Comparison of ENCODE assay signal across 8 cellular contexts in the genomic region with DNA sequence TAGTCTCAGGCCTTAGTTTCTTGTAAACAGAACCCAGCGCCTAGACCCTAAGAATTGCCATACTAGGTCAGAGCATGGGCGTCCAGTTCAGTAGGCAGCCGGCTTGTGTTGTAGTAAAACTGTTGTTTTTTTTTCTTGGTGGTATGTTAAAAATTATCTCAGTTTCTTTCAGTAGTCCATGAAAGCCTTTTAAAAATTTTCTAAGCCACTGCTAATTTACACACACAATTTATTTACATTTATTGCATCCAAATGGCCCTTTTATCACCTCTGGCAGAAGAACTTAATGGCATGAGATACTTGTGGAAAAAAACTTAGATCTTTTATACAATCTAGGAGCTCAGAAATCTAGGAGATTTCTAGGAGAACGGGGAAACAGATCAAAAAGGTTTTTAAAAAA. TPM values are rescaled to one million over a fixed set of nuclear protein-coding genes. Genes with fewer than 3 reads are reported as not detected.
DNase-seq lines count a peak whose midpoint lies in the region; ATAC-seq and TF ChIP-seq lines count a peak whose summit lies in the region.

No MANE protein-coding gene starts in this region.

- H3K27me3 ChIP-seq in GM23248 (replicated peaks; ENCODE audit: insufficient read depth): no peaks in the 10 kb centered on the region
- H3K27me3 ChIP-seq in psoas muscle (ENCODE audit: insufficient read depth in 3 of 3, low read length in 2 of 3): no peaks in the 10 kb centered on the region

- H3K9me2 ChIP-seq in GM23248 (ENCODE audit: insufficient read depth): no peaks in the 10 kb centered on the region

- peak overlapping the region; percentile 84 for H3K9ac ChIP-seq in GM23248

- WGBS in GM23248 (ENCODE audit: low coverage in 1 of 2, low lambda C conversion rate in 2 of 2, missing lambda C conversion rate in 2 of 2), 2 experiments: 38 to 43% methylated on average over 4 of the region's 4 CpGs
- WGBS in psoas muscle, 3 donors: 39 to 53% (median 41%) methylated on average over 4 of the region's 4 CpGs

- H3K4me1 ChIP-seq in GM23248 (ENCODE audit: insufficient read depth) (peaks cover 47% of the 10 kb centered on the region), psoas muscle (peaks cover 49% of the 10 kb centered on the region)

- H3K36me3 ChIP-seq in GM23248 (ENCODE audit: low read depth) (no peaks in the 10 kb centered on the region), psoas muscle (ENCODE audit: insufficient read depth in 1 of 2, low read depth in 1 of 2) (no peaks in the 10 kb centered on the region)

- H3K79me2 ChIP-seq in GM23248 (ENCODE audit: insufficient read depth): peaks cover 57% of the 10 kb centered on the region

- in situ Hi-C loops in GM23248 (cut with MboI): no loop called here

- intact Hi-C loops in psoas muscle (cut with DNase I): loop anchor here (5.0 to 10.0 kb wide), 4 partner anchors 45 to 228 kb away; a partner anchor contains a TSS

- H4K20me1 ChIP-seq in GM23248 (ENCODE audit: insufficient read depth): no peaks in the 10 kb centered on the region

- H3F3A ChIP-seq in GM23248 (ENCODE audit: insufficient read depth): peaks cover 28% of the 10 kb centered on the region

- POLR2A ChIA-PET in GM10248 (lab: Yijun Ruan, JAX): no interaction called here

- H3K4me3 ChIP-seq in GM23248 (peak overlapping the region; percentile 84), fibroblast of villous mesenchyme (ENCODE audit: low read depth, low read length) (peak overlapping the region; percentile 88), psoas muscle (peak overlapping the region; percentile 82)

- H2AFZ ChIP-seq in GM23248: peak overlapping the region; percentile 82

- DNase-seq in GM23248: peak; percentile 33
- no peak for DNase-seq in fibroblast of villous mesenchyme (ENCODE audit: low read depth)
- DNase-seq in psoas muscle: no peak
- DNase-seq in AG08395 (ENCODE audit: low spot score): no peak
- no peak for DNase-seq in GM10248 (ENCODE audit: extremely low spot score)
- no peak for DNase-seq in NCI-H2171 (lab: John Stamatoyannopoulos, UW)

- ATAC-seq in psoas muscle (no peak), HG02840 (IDR thresholded peaks at IDR 0.05; ENCODE audit: low FRiP score, unreplicated experiment) (no peak)

- peak overlapping the region; percentile 87 for H3K4me2 ChIP-seq in GM23248 (ENCODE audit: unreplicated experiment)

- TF ChIP-seq CTCF in VCaP (conservative IDR thresholded peaks at IDR 0.05) (no peak), fibroblast of villous mesenchyme (IDR thresholded peaks at IDR 0.05; ENCODE audit: insufficient read depth, low read depth, low read length) (no peak), psoas muscle (IDR thresholded peaks at IDR 0.05) (no peak), GM10248 (IDR thresholded peaks at IDR 0.05; ENCODE audit: control extremely low read depth, extremely low read depth, low read depth, missing control alignments) (no peak)

- H3K9me3 ChIP-seq in GM23248 (ENCODE audit: low read depth): no peaks in the 10 kb centered on the region
- no peaks in the 10 kb centered on the region for H3K9me3 ChIP-seq in psoas muscle

- CTCF ChIA-PET in GM10248 (lab: Yijun Ruan, JAX): interaction anchor here (1.4 kb wide), 1 partner anchor 17 kb away, joined by 3 read pairs; no protein-coding TSS in a partner anchor

- peak overlapping the region; percentile 70 for H3K27ac ChIP-seq in GM23248
- peak overlapping the region; percentile 78 for H3K27ac ChIP-seq in VCaP
- H3K27ac ChIP-seq in psoas muscle: peak overlapping the region; percentile 92

RNA-seq across cellular contexts. Expression of a gene that starts 1.3 kb away (rescaled TPM):
- total RNA-seq in GM23248 (2014; rRNA removed; shearing (Covaris generic)): 21.0 and 22.6 TPM in 2 replicates
- polyA plus RNA-seq in GM23248 (2016; fragmentation: Nextera tagmentation; extraction: Ambion mirVana): 13.1 and 14.2 TPM in 2 replicates
- total RNA-seq in fibroblast of villous mesenchyme: 23.2 and 25.9 TPM in 2 replicates
- 100 to 1,000 TPM in 1 of 4 donors, 10 to 100 TPM in 3; 45.5 to 134 (median 52.6) TPM for total RNA-seq in psoas muscle
- polyA plus RNA-seq in psoas muscle: 10 to 100 TPM in 2 of 3 donors, 1 to 10 TPM in 1; 5.4 to 16.8 (median 13.2) TPM
